Comparison of ENCODE assay signal across 26 cellular contexts in genomic region chr12:32176606-32177005, GRCh38.
"Had no signal": no experiment of that assay in that cellular context is flagged by ENCODE, and none has a peak within 500 bp of the region (broad histone marks: within the 10 kb centered on the region; RNA-seq: fewer than 3 reads in every experiment).

No MANE protein-coding gene starts in this region.

- H3K4me1 Mint-ChIP-seq: immature natural killer cell had no signal

- H3K36me3 Mint-ChIP-seq: immature natural killer cell, natural killer cell had no signal

- ATAC-seq: natural killer cell; psoas muscle; right lobe of liver; stimulated activated naive B cell treated with anti-CD40 and anti-IgM and Interleukin-4, amounts not matched to agents 10 μg/mL and 1 μg/mL and 100 μg/mL, for 72 hours; stimulated activated naive CD8-positive, alpha-beta T cell treated with anti-CD3 and anti-CD28 coated beads, Interleukin-15, Interleukin-2, amounts not matched to agents 100 U/mL and 50 U/mL, for 24 hours had no signal

- H3K4me2 ChIP-seq: neural progenitor cell, smooth muscle cell had no signal

- H3K9ac ChIP-seq: neural progenitor cell, parathyroid adenoma had no signal

- H3K4me1 ChIP-seq: left ventricle myocardium inferior, psoas muscle, right lobe of liver, uterus had no signal

- H3K27me3 ChIP-seq: neural progenitor cell, neutrophil, right lobe of liver, tibial nerve, uterus had no signal

- H3K27me3 Mint-ChIP-seq: naive B cell; stimulated activated naive B cell treated with anti-CD40 and anti-IgM and Interleukin-4, amounts not matched to agents 10 μg/mL and 1 μg/mL and 100 μg/mL, for 72 hours; type B pancreatic cell had no signal

- H3K9me3 Mint-ChIP-seq: immature natural killer cell; mesothelial cell of epicardium; naive B cell; natural killer cell; nephron progenitor cell; neural progenitor cell; stimulated activated naive B cell treated with anti-CD40 and anti-IgM and Interleukin-4, amounts not matched to agents 10 μg/mL and 1 μg/mL and 100 μg/mL, for 72 hours; type B pancreatic cell had no signal

- H3K9me3 ChIP-seq: left ventricle myocardium inferior, neutrophil, psoas muscle, right lobe of liver, tibial nerve, uterus had no signal

- H2AFZ ChIP-seq: neural progenitor cell, parathyroid adenoma had no signal

- H3K4me3 Mint-ChIP-seq: immature natural killer cell; mesothelial cell of epicardium; naive B cell; natural killer cell; nephron progenitor cell; neural progenitor cell; stimulated activated naive B cell treated with anti-CD40 and anti-IgM and Interleukin-4, amounts not matched to agents 10 μg/mL and 1 μg/mL and 100 μg/mL, for 72 hours; type B pancreatic cell had no signal

- H3K27ac Mint-ChIP-seq: immature natural killer cell; mesothelial cell of epicardium; natural killer cell; nephron progenitor cell; neural progenitor cell; stimulated activated naive B cell treated with anti-CD40 and anti-IgM and Interleukin-4, amounts not matched to agents 10 μg/mL and 1 μg/mL and 100 μg/mL, for 72 hours; type B pancreatic cell had no signal

- DNase-seq: hypothalamus; immature natural killer cell; islet precursor cell; left ventricle myocardium inferior; mesendoderm; naive B cell; natural killer cell; nephron progenitor cell; occipital lobe; psoas muscle; right lobe of liver; stimulated activated CD4-positive, alpha-beta T cell treated with anti-CD3 and anti-CD28 coated beads, Interleukin-12 subunit alpha, Interleukin-12 subunit beta, amount 100 ng/mL, for 4 hours; stimulated activated CD4-positive, alpha-beta T cell treated with anti-CD3 and anti-CD28 coated beads, Interleukin-15, amount 100 ng/mL, for 24 hours; stimulated activated CD4-positive, alpha-beta T cell treated with anti-CD3 and anti-CD28 coated beads, Interleukin-2, amount 100 ng/mL, for 24 hours; stimulated activated CD4-positive, alpha-beta T cell treated with anti-CD3 and anti-CD28 coated beads, Interleukin-4, amount 100 ng/mL, for 1 hour; stimulated activated naive B cell treated with anti-CD40 and anti-IgM and Interleukin-4, amounts not matched to agents 10 μg/mL and 1 μg/mL and 100 μg/mL, for 72 hours; stimulated activated naive CD8-positive, alpha-beta T cell treated with anti-CD3 and anti-CD28 coated beads, Interleukin-15, Interleukin-2, amounts not matched to agents 100 U/mL and 50 U/mL, for 24 hours; substantia nigra; uterus had no signal

- H3K27ac ChIP-seq: left ventricle myocardium inferior, neural progenitor cell, neutrophil, parathyroid adenoma, psoas muscle, right lobe of liver, tibial nerve, uterus had no signal
